In genomic region chr6:140537834-140538680, GRCh38 we compare ENCODE assay signal across 8 cellular contexts.
DNase-seq lines count a peak whose midpoint lies in the region; ATAC-seq and TF ChIP-seq lines count a peak whose summit lies in the region.

No MANE protein-coding gene starts in this region.

- 17 to 23% methylated on average over 8 of the region's 8 CpGs for WGBS in esophagus squamous epithelium, 2 donors

- H3K27ac ChIP-seq in esophagus squamous epithelium = peak overlapping the region in 3 of 4 donors; percentile 2 to 50 (median 26)

- DNase-seq in AG20443 (ENCODE audit: low spot score) (peak; percentile 73), NCI-H69 (lab: John Stamatoyannopoulos, UW) (peak; percentile 39), esophagus squamous epithelium (lab: John Stamatoyannopoulos, UW) (no peak), nephron progenitor cell (peak; percentile 18), immature natural killer cell (no peak), erythroblast (lab: John Stamatoyannopoulos, UW) (no peak)
- DNase-seq in activated naive CD8-positive, alpha-beta T cell treated with anti-CD3 and anti-CD28 coated beads for 36 hours = no peak

- H3K27ac Mint-ChIP-seq in nephron progenitor cell (peak overlapping the region; percentile 92), immature natural killer cell (no peak overlapping the region)
- no peak overlapping the region for H3K27ac Mint-ChIP-seq in activated naive CD8-positive, alpha-beta T cell treated with anti-CD3 and anti-CD28 coated beads for 36 hours

- no peaks in the 10 kb centered on the region for H3K27me3 ChIP-seq in esophagus squamous epithelium

- TF ChIP-seq POLR2A in esophagus squamous epithelium (IDR thresholded peaks at IDR 0.05) = no peak
- no peak for TF ChIP-seq POLR2A in erythroblast (IDR thresholded peaks at IDR 0.05; ENCODE audit: low read length)

- H3K9me3 ChIP-seq in esophagus squamous epithelium = no peaks in the 10 kb centered on the region

- H3K36me3 ChIP-seq in esophagus squamous epithelium = no peaks in the 10 kb centered on the region

- H3K4me1 Mint-ChIP-seq in nephron progenitor cell (peaks cover 17% of the 10 kb centered on the region), immature natural killer cell (no peaks in the 10 kb centered on the region)
- H3K4me1 Mint-ChIP-seq in activated naive CD8-positive, alpha-beta T cell treated with anti-CD3 and anti-CD28 coated beads for 36 hours = no peaks in the 10 kb centered on the region

- intact Hi-C loops in esophagus squamous epithelium (cut with DNase I) = no loop called here

- TF ChIP-seq CTCF in esophagus squamous epithelium (IDR thresholded peaks at IDR 0.05) (no peak), nephron progenitor cell (IDR thresholded peaks at IDR 0.05) (no peak)

- ATAC-seq in GM18873 (IDR thresholded peaks at IDR 0.05; ENCODE audit: low FRiP score, unreplicated experiment) = no peak

- peaks cover 0 to 9% (median 0%) of the 10 kb centered on the region in 3 donors for H3K4me1 ChIP-seq in esophagus squamous epithelium

- H3K9me3 Mint-ChIP-seq in nephron progenitor cell = peaks cover 28% of the 10 kb centered on the region
- peaks cover 0 to 7% (median 0%) of the 10 kb centered on the region in 6 donors for H3K9me3 Mint-ChIP-seq in immature natural killer cell
- peaks cover 7% of the 10 kb centered on the region for H3K9me3 Mint-ChIP-seq in activated naive CD8-positive, alpha-beta T cell treated with anti-CD3 and anti-CD28 coated beads for 36 hours

- H3K36me3 Mint-ChIP-seq in nephron progenitor cell (ENCODE audit: low read depth) = peaks cover 26% of the 10 kb centered on the region
- H3K36me3 Mint-ChIP-seq in immature natural killer cell = no peaks in the 10 kb centered on the region
- no peaks in the 10 kb centered on the region for H3K36me3 Mint-ChIP-seq in activated naive CD8-positive, alpha-beta T cell treated with anti-CD3 and anti-CD28 coated beads for 36 hours

- peak overlapping the region in 1 of 4 donors; percentile 1 for H3K4me3 ChIP-seq in esophagus squamous epithelium

- peaks cover 4% of the 10 kb centered on the region for H3K27me3 Mint-ChIP-seq in nephron progenitor cell (ENCODE audit: low read depth, poor library complexity)
- H3K27me3 Mint-ChIP-seq in immature natural killer cell (ENCODE audit: low read depth in 3 of 3) = no peaks in the 10 kb centered on the region
- H3K27me3 Mint-ChIP-seq in activated naive CD8-positive, alpha-beta T cell treated with anti-CD3 and anti-CD28 coated beads for 36 hours = peaks cover 7% of the 10 kb centered on the region

- peak overlapping the region; percentile 33 for H3K4me3 Mint-ChIP-seq in nephron progenitor cell
- no peak overlapping the region for H3K4me3 Mint-ChIP-seq in immature natural killer cell
- H3K4me3 Mint-ChIP-seq in activated naive CD8-positive, alpha-beta T cell treated with anti-CD3 and anti-CD28 coated beads for 36 hours = no peak overlapping the region

Comparison
In these comparisons a context has a peak if more than half of its experiments do, and no peak if none do; other contexts are left out.
1. DNase-seq: peak in AG20443 (single experiment), NCI-H69 (single experiment) and nephron progenitor cell (single experiment); none in esophagus squamous epithelium (single experiment), immature natural killer cell (0 of 3), activated naive CD8-positive, alpha-beta T cell treated with anti-CD3 and anti-CD28 coated beads for 36 hours (single experiment) and erythroblast (0 of 2).